Comparison of ENCODE assay signal across 8 cellular contexts in the genomic region with DNA sequence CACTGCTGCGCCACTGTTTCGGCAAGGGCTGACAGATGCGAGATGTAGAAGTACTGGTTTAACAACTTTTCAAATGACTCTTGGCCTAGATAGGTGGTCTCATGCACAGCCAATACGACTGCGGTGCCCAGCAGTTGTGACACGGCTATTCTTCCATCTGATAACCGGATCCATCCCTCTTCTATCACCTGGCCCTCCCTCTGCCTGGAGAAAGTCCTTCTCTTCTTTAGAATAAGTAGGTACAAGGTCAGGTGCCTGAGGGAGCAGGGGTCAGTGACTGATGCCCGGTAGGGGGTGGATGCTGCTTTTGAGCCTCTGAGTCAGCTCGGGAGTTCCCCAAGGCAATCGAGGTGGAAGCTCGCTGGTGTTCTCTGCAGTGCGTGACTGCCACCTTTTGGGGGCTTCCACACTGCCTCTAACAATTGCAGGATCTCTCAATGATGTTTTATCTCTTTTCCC.
DNase-seq lines count a peak whose midpoint lies in the region; ATAC-seq and TF ChIP-seq lines count a peak whose summit lies in the region.

No MANE protein-coding gene starts in this region.

- H3K9me3 ChIP-seq in A673 (ENCODE audit: low read depth, low read length, poor library complexity, severe bottlenecking) = no peaks in the 10 kb centered on the region
- no peaks in the 10 kb centered on the region for H3K9me3 ChIP-seq in prostate gland

- H3K4me3 ChIP-seq in A673 (ENCODE audit: low read depth, low read length, poor library complexity, severe bottlenecking) (no peak overlapping the region), foreskin fibroblast (ENCODE audit: low read depth in 1 of 2, low read length in 2 of 2) (no peak overlapping the region), prostate gland (no peak overlapping the region)

- ATAC-seq in left cardiac atrium = no peak

- BruUV-seq in A673 (replicated peaks; lab: Mats Ljungman, UMichigan) = no TSS peak

- in situ Hi-C loops in GM13976 (cut with MboI; ENCODE audit: low sequenced_read_pairs, unreplicated experiment) = no loop called here

- H3K4me1 ChIP-seq in A673 (ENCODE audit: insufficient read depth, low read length, poor library complexity, severe bottlenecking) (no peaks in the 10 kb centered on the region), prostate gland (replicated peaks) (no peaks in the 10 kb centered on the region)

- intact Hi-C loops in A673 (cut with micrococcal nuclease; ENCODE audit: unreplicated experiment) = loop anchor here (5.0 kb wide), 3 partner anchors 114 to 544 kb away; no protein-coding TSS in a partner anchor
- intact Hi-C loops in prostate gland (cut with DNase I) = no loop called here
- intact Hi-C loops in left cardiac atrium (cut with DNase I) = no loop called here

- H3K36me3 ChIP-seq in A673 (ENCODE audit: insufficient read depth, low read length, poor library complexity, severe bottlenecking) (no peaks in the 10 kb centered on the region), prostate gland (no peaks in the 10 kb centered on the region)

- H3K27ac ChIP-seq in A673 (ENCODE audit: low read depth, low read length, poor library complexity, severe bottlenecking) = no peak overlapping the region
- no peak overlapping the region for H3K27ac ChIP-seq in prostate gland

- CTCF ChIA-PET in A673 (lab: Charles Lee) = no interaction called here

- POLR2A ChIA-PET in A673 (lab: Charles Lee; ENCODE audit: low non-redundant PET) = no interaction called here

- H3K27me3 ChIP-seq in A673 (replicated peaks; ENCODE audit: insufficient read depth, low read depth, low read length, poor library complexity) (no peaks in the 10 kb centered on the region), prostate gland (replicated peaks; ENCODE audit: insufficient read depth) (no peaks in the 10 kb centered on the region)

- 66% methylated on average over 12 of the region's 12 CpGs for WGBS in prostate gland

- no peak for TF ChIP-seq POLR2A in prostate gland (IDR thresholded peaks at IDR 0.05)

- TF ChIP-seq CTCF in A673 (conservative IDR thresholded peaks at IDR 0.05; ENCODE audit: low read depth, low read length) (peak; percentile 67), GM13976 (IDR thresholded peaks at IDR 0.05; ENCODE audit: borderline replicate concordance, control extremely low read depth, extremely low read depth, insufficient read depth, missing control alignments) (no peak), foreskin fibroblast (IDR thresholded peaks at IDR 0.05; ENCODE audit: low read depth, low read length) (peak; percentile 45), prostate gland (IDR thresholded peaks at IDR 0.05) (peak in 1 of 4 experiments; percentile 8)

- DNase-seq in A673 (ENCODE audit: low spot score) (peak; percentile 73), GM13976 (ENCODE audit: low spot score) (peak; percentile 3), NCI-H526 treated with DMSO at 0.1 percent for 48 hours (lab: John Stamatoyannopoulos, UW) (peak; percentile 8), foreskin fibroblast (peak; percentile 3 to 45), prostate gland (ENCODE audit: low spot score) (no peak), HPDE6-E6E7 (ENCODE audit: extremely low spot score) (no peak), left cardiac atrium (no peak), dermis blood vessel endothelial cell (no peak)

Comparison
In these comparisons a context has a peak if more than half of its experiments do, and no peak if none do; other contexts are left out.
1. DNase-seq: peak in A673 (single experiment), GM13976 (single experiment), NCI-H526 treated with DMSO at 0.1 percent for 48 hours (single experiment) and foreskin fibroblast (2 of 2); none in prostate gland (single experiment), HPDE6-E6E7 (single experiment), left cardiac atrium (single experiment) and dermis blood vessel endothelial cell (single experiment).